Comparison of ENCODE assay signal across 19 cellular contexts in genomic region chr6:116507324-116507723, GRCh38. TPM values are rescaled to one million over a fixed set of nuclear protein-coding genes. Genes with fewer than 3 reads are reported as not detected.
A peak's percentile ranks its signal among the peaks of the same experiment; 100 is the strongest.
DNase-seq lines count a peak whose midpoint lies in the region; ATAC-seq and TF ChIP-seq lines count a peak whose summit lies in the region.
"Had no signal": no experiment of that assay in that cellular context is flagged by ENCODE, and none has a peak within 500 bp of the region (broad histone marks: within the 10 kb centered on the region; RNA-seq: fewer than 3 reads in every experiment).

No MANE protein-coding gene starts in this region.

- H3K4me1 Mint-ChIP-seq in HFFc6 (ENCODE audit: low read depth), result peaks cover 29% of the 10 kb centered on the region
- peaks cover 10 to 20% of the 10 kb centered on the region in 2 donors for H3K4me1 Mint-ChIP-seq in stimulated activated naive B cell treated with anti-CD40 and anti-IgM and Interleukin-4, amounts not matched to agents 10 μg/mL and 1 μg/mL and 100 μg/mL, for 72 hours
- no peaks in the 10 kb centered on the region for H3K4me1 Mint-ChIP-seq in CD8-positive, alpha-beta memory T cell

- TF ChIP-seq CTCF in HFFc6 (IDR thresholded peaks at IDR 0.05) (no peak), fibroblast of lung (conservative IDR thresholded peaks at IDR 0.05 in 1 of 2, IDR thresholded peaks at IDR 0.05 in 1 of 2; ENCODE audit: low read depth in 1 of 2, low read length in 2 of 2) (no peak)

- H3K27me3 ChIP-seq in fibroblast of lung (ENCODE audit: control insufficient read depth, insufficient read depth, low read length), result no peaks in the 10 kb centered on the region
- H3K27me3 ChIP-seq in CD8-positive, alpha-beta memory T cell (ENCODE audit: insufficient read depth, low read length, poor library complexity, severe bottlenecking), result no peaks in the 10 kb centered on the region
- H3K27me3 ChIP-seq: BE2C had no signal

- POLR2A ChIA-PET in CD8-positive, alpha-beta memory T cell (lab: Charles Lee), result no interaction called here

- no peak for ATAC-seq in stimulated activated naive B cell treated with anti-CD40 and anti-IgM and Interleukin-4, amounts not matched to agents 10 μg/mL and 1 μg/mL and 100 μg/mL, for 72 hours (replicated peaks)
- ATAC-seq: GM12878 had no signal

- no peaks in the 10 kb centered on the region for H3K9me3 ChIP-seq in fibroblast of lung (ENCODE audit: control insufficient read depth, insufficient read depth, low read depth, low read length)
- H3K9me3 ChIP-seq in CD8-positive, alpha-beta memory T cell (ENCODE audit: low read length), result no peaks in the 10 kb centered on the region
- H3K9me3 ChIP-seq: BE2C had no signal

- peaks cover 22% of the 10 kb centered on the region for H3K36me3 Mint-ChIP-seq in HFFc6 (ENCODE audit: low read depth)
- H3K36me3 Mint-ChIP-seq in stimulated activated naive B cell treated with anti-CD40 and anti-IgM and Interleukin-4, amounts not matched to agents 10 μg/mL and 1 μg/mL and 100 μg/mL, for 72 hours, result peaks cover 1 to 3% of the 10 kb centered on the region in 2 donors
- peaks cover 0 to 13% (median 0%) of the 10 kb centered on the region in 3 donors for H3K36me3 Mint-ChIP-seq in CD8-positive, alpha-beta memory T cell

- no peaks in the 10 kb centered on the region for H3K79me2 ChIP-seq in fibroblast of lung (ENCODE audit: control insufficient read depth, insufficient read depth, low read length)

- no peak overlapping the region for H3K27ac ChIP-seq in fibroblast of lung (ENCODE audit: insufficient read depth, low read length)
- H3K27ac ChIP-seq in CD8-positive, alpha-beta memory T cell (ENCODE audit: low read depth, low read length), result no peak overlapping the region

- H3K4me1 ChIP-seq in fibroblast of lung (ENCODE audit: control insufficient read depth, extremely low read depth, insufficient read depth, low read length), result no peaks in the 10 kb centered on the region
- H3K4me1 ChIP-seq in CD8-positive, alpha-beta memory T cell (ENCODE audit: insufficient read depth, low read length), result no peaks in the 10 kb centered on the region
- H3K4me1 ChIP-seq: BE2C had no signal

- H3K4me3 Mint-ChIP-seq in HFFc6, result no peak overlapping the region
- H3K4me3 Mint-ChIP-seq in stimulated activated naive B cell treated with anti-CD40 and anti-IgM and Interleukin-4, amounts not matched to agents 10 μg/mL and 1 μg/mL and 100 μg/mL, for 72 hours, result no peak overlapping the region
- no peak overlapping the region for H3K4me3 Mint-ChIP-seq in CD8-positive, alpha-beta memory T cell
- H3K4me3 Mint-ChIP-seq: CD4-positive, alpha-beta T cell had no signal

- no peak overlapping the region for H3K4me2 ChIP-seq in fibroblast of lung (ENCODE audit: extremely low read depth, insufficient read depth, low read length)

- CTCF ChIA-PET in CD8-positive, alpha-beta memory T cell (lab: Charles Lee), result no interaction called here

- H3K9me3 Mint-ChIP-seq in HFFc6, result peaks cover 17% of the 10 kb centered on the region
- peaks cover under 1 to 16% of the 10 kb centered on the region in 2 donors for H3K9me3 Mint-ChIP-seq in stimulated activated naive B cell treated with anti-CD40 and anti-IgM and Interleukin-4, amounts not matched to agents 10 μg/mL and 1 μg/mL and 100 μg/mL, for 72 hours
- peaks cover 2 to 16% (median 10%) of the 10 kb centered on the region in 5 donors for H3K9me3 Mint-ChIP-seq in CD8-positive, alpha-beta memory T cell

- DNase-seq in HFFc6 (peak; percentile 43), amniotic epithelial cell (ENCODE audit: low read depth) (peak; percentile 67), fibroblast of lung (ENCODE audit: low read depth in 2 of 2) (peak; percentile 38 to 54), NCI-H82 (lab: John Stamatoyannopoulos, UW) (no peak), RPMI8226 (no peak), HT-29 (ENCODE audit: low spot score) (no peak)
- no peak for DNase-seq in stimulated activated naive B cell treated with anti-CD40 and anti-IgM and Interleukin-4, amounts not matched to agents 10 μg/mL and 1 μg/mL and 100 μg/mL, for 72 hours
- no peak for DNase-seq in CD8-positive, alpha-beta memory T cell
- DNase-seq: BE2C; CD4-positive, alpha-beta T cell; DMS79; GDM1; NCI-H187; OCI-M1; SW 1271 had no signal

- H3K4me3 ChIP-seq in fibroblast of lung (replicated peaks in 1 of 4; ENCODE audit: control extremely low read depth in 1 of 4, insufficient read depth in 1 of 4, low read depth in 3 of 4, low read length in 4 of 4), result no peak overlapping the region
- H3K4me3 ChIP-seq in CD8-positive, alpha-beta memory T cell (ENCODE audit: low read length), result no peak overlapping the region
- H3K4me3 ChIP-seq: GM12878 had no signal

- H3K27me3 Mint-ChIP-seq in HFFc6 (ENCODE audit: insufficient read depth), result peaks cover 2% of the 10 kb centered on the region; the same call in 1 of the 2 replicates
- peaks cover 0 to 3% of the 10 kb centered on the region in 2 donors for H3K27me3 Mint-ChIP-seq in stimulated activated naive B cell treated with anti-CD40 and anti-IgM and Interleukin-4, amounts not matched to agents 10 μg/mL and 1 μg/mL and 100 μg/mL, for 72 hours
- peaks cover 30 to 35% of the 10 kb centered on the region in 2 donors for H3K27me3 Mint-ChIP-seq in CD8-positive, alpha-beta memory T cell

- no peaks in the 10 kb centered on the region for H3K36me3 ChIP-seq in fibroblast of lung (ENCODE audit: control insufficient read depth, insufficient read depth, low read length)
- H3K36me3 ChIP-seq in CD8-positive, alpha-beta memory T cell (ENCODE audit: insufficient read depth, low read length), result no peaks in the 10 kb centered on the region
- H3K36me3 ChIP-seq: BE2C had no signal

- no peak overlapping the region for H3K9ac ChIP-seq in fibroblast of lung (ENCODE audit: insufficient read depth, low read length)

- no peak overlapping the region for H2AFZ ChIP-seq in fibroblast of lung (ENCODE audit: low read length)

- no peak overlapping the region; the same call in 1 of the 2 replicates for H3K27ac Mint-ChIP-seq in HFFc6
- peak overlapping the region; percentile 27 for H3K27ac Mint-ChIP-seq in stimulated activated naive B cell treated with anti-CD40 and anti-IgM and Interleukin-4, amounts not matched to agents 10 μg/mL and 1 μg/mL and 100 μg/mL, for 72 hours
- no peak overlapping the region for H3K27ac Mint-ChIP-seq in CD8-positive, alpha-beta memory T cell
- H3K27ac Mint-ChIP-seq: CD4-positive, alpha-beta T cell had no signal

- no peaks in the 10 kb centered on the region for H4K20me1 ChIP-seq in fibroblast of lung (ENCODE audit: control insufficient read depth, extremely low read depth, insufficient read depth, low read length)

RNA-seq across cellular contexts. Expression of gene CALHM5, which starts 4.1 kb away (rescaled TPM):
- total RNA-seq in HFFc6 (2021; fragmentation: NEBNext Ultra II Directional; extraction: Animal tissue kit (Norgen Biotek cat#: 25700)), result 1 to 10 TPM; 1.9 to 5.6 (median 4.5) TPM
- 4.1 and 4.4 TPM in 2 replicates for total RNA-seq in fibroblast of lung
- 3.2 and 8.3 TPM in 2 replicates for polyA plus RNA-seq in fibroblast of lung
- 2.7 and 6.4 TPM in 2 replicates for polyA plus RNA-seq in fibroblast of lung (2012)
- 3.1 and 3.9 TPM in 2 replicates for polyA minus RNA-seq in fibroblast of lung (ENCODE audit: low replicate concordance)
- total RNA-seq in CD8-positive, alpha-beta memory T cell, result not detected
- not detected for polyA plus RNA-seq in CD8-positive, alpha-beta memory T cell
- 0.08 and 0.23 TPM in 2 replicates for total RNA-seq in HT-29 (2014; rRNA removed; shearing (Covaris generic))
- total RNA-seq: CD4-positive, alpha-beta T cell; GM12878; SK-MEL-5 had no signal
- polyA plus RNA-seq: GM12878 had no signal

RNA-seq across cellular contexts. Expression of gene TRAPPC3L, which starts 38.2 kb away (rescaled TPM):
- total RNA-seq in HFFc6 (2021; fragmentation: NEBNext Ultra II Directional; extraction: Animal tissue kit (Norgen Biotek cat#: 25700)), result under 1 TPM; 0.15 to 0.45 (median 0.32) TPM
- total RNA-seq in fibroblast of lung, result under 0.01 TPM in 2 replicates
- polyA plus RNA-seq in fibroblast of lung, result 0.02 and 0.05 TPM in 2 replicates
- not detected in 2 replicates for polyA plus RNA-seq in fibroblast of lung (2012)
- polyA minus RNA-seq in fibroblast of lung (ENCODE audit: low replicate concordance), result not detected in 2 replicates
- not detected for total RNA-seq in CD8-positive, alpha-beta memory T cell
- polyA plus RNA-seq in CD8-positive, alpha-beta memory T cell, result not detected
- total RNA-seq in HT-29 (2014; rRNA removed; shearing (Covaris generic)), result not detected in 2 replicates
- total RNA-seq: CD4-positive, alpha-beta T cell; GM12878; SK-MEL-5 had no signal
- polyA plus RNA-seq: GM12878 had no signal

RNA-seq across cellular contexts. Expression of gene CALHM6, which starts 46.1 kb away (rescaled TPM):
- 1 to 10 TPM in 2 of 6 experiments, under 1 TPM in 2, not detected in 2; 0.31 to 2.1 (median 1.0) TPM for total RNA-seq in HFFc6 (2021; fragmentation: NEBNext Ultra II Directional; extraction: Animal tissue kit (Norgen Biotek cat#: 25700))
- total RNA-seq in fibroblast of lung, result 0.33 and 1.0 TPM in 2 replicates
- polyA plus RNA-seq in fibroblast of lung, result 0.18 and 1.3 TPM in 2 replicates
- polyA plus RNA-seq in fibroblast of lung (2012), result 0.44 and 0.70 TPM in 2 replicates
- polyA minus RNA-seq in fibroblast of lung (ENCODE audit: low replicate concordance), result 0.22 TPM in 1 of 2 replicates, not detected in the other
- total RNA-seq in CD8-positive, alpha-beta memory T cell, result 1 to 10 TPM; 1.7 to 2.2 TPM
- polyA plus RNA-seq in CD8-positive, alpha-beta memory T cell, result 10.9 TPM
- total RNA-seq in HT-29 (2014; rRNA removed; shearing (Covaris generic)), result not detected in 2 replicates

RNA-seq across cellular contexts. Expression of gene CALHM4, which starts 46.2 kb away (rescaled TPM):
- under 1 TPM in 3 of 6 experiments, not detected in 3; 0.24 to 0.31 (median 0.27) TPM for total RNA-seq in HFFc6 (2021; fragmentation: NEBNext Ultra II Directional; extraction: Animal tissue kit (Norgen Biotek cat#: 25700))
- total RNA-seq in fibroblast of lung, result not detected in 2 replicates
- not detected in 2 replicates for polyA plus RNA-seq in fibroblast of lung
- not detected in 2 replicates for polyA plus RNA-seq in fibroblast of lung (2012)
- not detected in 2 replicates for polyA minus RNA-seq in fibroblast of lung (ENCODE audit: low replicate concordance)
- total RNA-seq in CD8-positive, alpha-beta memory T cell, result not detected
- not detected for polyA plus RNA-seq in CD8-positive, alpha-beta memory T cell
- not detected in 2 replicates for total RNA-seq in HT-29 (2014; rRNA removed; shearing (Covaris generic))
- total RNA-seq: CD4-positive, alpha-beta T cell; GM12878; HT1080 had no signal
- polyA plus RNA-seq: AG04450, GM12878 had no signal

Comparison
In these comparisons a context has a peak if more than half of its experiments do, and no peak if none do; other contexts are left out.
1. DNase-seq: peak in HFFc6 (single experiment), amniotic epithelial cell (single experiment) and fibroblast of lung (2 of 2); none in stimulated activated naive B cell treated with anti-CD40 and anti-IgM and Interleukin-4, amounts not matched to agents 10 μg/mL and 1 μg/mL and 100 μg/mL, for 72 hours (single experiment), CD8-positive, alpha-beta memory T cell (0 of 5), NCI-H82 (single experiment), RPMI8226 (single experiment) and HT-29 (single experiment).